Comparison of ENCODE assay signal across 23 cellular contexts in genomic region chr1:202329891-202330290, GRCh38. TPM values are rescaled to one million over a fixed set of nuclear protein-coding genes. Genes with fewer than 3 reads are reported as not detected.
DNase-seq lines count a peak whose midpoint lies in the region; ATAC-seq, FAIRE-seq and TF ChIP-seq lines count a peak whose summit lies in the region.
"Had no signal": no experiment of that assay in that cellular context is flagged by ENCODE, and none has a peak within 500 bp of the region (broad histone marks: within the 10 kb centered on the region; RNA-seq: fewer than 3 reads in every experiment).

No MANE protein-coding gene starts in this region.

- H2AFZ ChIP-seq in SK-N-SH (ENCODE audit: low read depth) (no peak overlapping the region), H9 (ENCODE audit: low read length) (no peak overlapping the region), keratinocyte (ENCODE audit: control insufficient read depth, low read length) (no peak overlapping the region)

- no peak for TF ChIP-seq EP300 in SK-N-SH (IDR thresholded peaks at IDR 0.05; ENCODE audit: borderline replicate concordance in 1 of 2, low read depth in 1 of 2, low read length in 1 of 2)

- POLR2A ChIA-PET in SK-N-SH (lab: Yijun Ruan, JAX) = interaction anchor here (1.1 kb wide), 1 partner anchor 12 kb away, joined by 3 read pairs; the partner anchor contains the start of gene UBE2T

- H3K18ac ChIP-seq in H9 (ENCODE audit: insufficient read length, low read depth, low read length) = no peak overlapping the region

- no peaks in the 10 kb centered on the region for H3K27me3 Mint-ChIP-seq in H9 (ENCODE audit: low read depth)
- H3K27me3 Mint-ChIP-seq in stimulated activated memory B cell treated with anti-CD40 and anti-IgM and Interleukin-4, amounts not matched to agents 10 μg/mL and 1 μg/mL and 100 μg/mL, for 72 hours = no peaks in the 10 kb centered on the region
- H3K27me3 Mint-ChIP-seq: activated CD4-positive, alpha-beta memory T cell treated with anti-CD3 and anti-CD28 coated beads, Interleukin-2, amount 10 ng/mL, durations not matched to agents 7 days and 5 days; IgD-negative memory B cell; stimulated activated naive CD8-positive, alpha-beta T cell treated with anti-CD3 and anti-CD28 coated beads, Interleukin-15, amount 100 ng/mL, for 72 hours had no signal

- peak overlapping the region in 1 of 3 experiments; percentile 58; a peak in 1 of 7 replicates for H3K27ac Mint-ChIP-seq in H9
- H3K27ac Mint-ChIP-seq in stimulated activated memory B cell treated with anti-CD40 and anti-IgM and Interleukin-4, amounts not matched to agents 10 μg/mL and 1 μg/mL and 100 μg/mL, for 72 hours = no peak overlapping the region
- H3K27ac Mint-ChIP-seq: activated CD4-positive, alpha-beta memory T cell treated with anti-CD3 and anti-CD28 coated beads, Interleukin-2, amount 10 ng/mL, durations not matched to agents 7 days and 5 days; CD8-positive, alpha-beta T cell; IgD-negative memory B cell; stimulated activated naive CD8-positive, alpha-beta T cell treated with anti-CD3 and anti-CD28 coated beads, Interleukin-15, amount 100 ng/mL, for 72 hours had no signal

- no peak overlapping the region for H3K23ac ChIP-seq in H9 (ENCODE audit: insufficient read length, low read depth, low read length)

- H4K5ac ChIP-seq in H9 (ENCODE audit: insufficient read length, low read depth, low read length) = no peak overlapping the region

- H3K4me2 ChIP-seq in SK-N-SH (no peak overlapping the region), H9 (ENCODE audit: insufficient read depth, insufficient read length, low read length) (no peak overlapping the region), keratinocyte (ENCODE audit: control insufficient read depth, extremely low read depth, insufficient read depth, low read depth, low read length) (no peak overlapping the region)

- H2BK20ac ChIP-seq in H9 (ENCODE audit: low read depth, low read length, poor library complexity, severe bottlenecking) = no peak overlapping the region

- H3K4ac ChIP-seq in H9 (ENCODE audit: low read depth, low read length) = no peak overlapping the region

- no peak overlapping the region for H3K56ac ChIP-seq in H9 (ENCODE audit: insufficient read length, low read depth, low read length)

- H3T11ph ChIP-seq in H9 (ENCODE audit: low read length) = no peak overlapping the region

- H3K36me3 ChIP-seq in SK-N-SH (replicated peaks in 1 of 2; ENCODE audit: control insufficient read depth in 1 of 2, insufficient read depth in 2 of 2, low read length in 1 of 2) (peaks cover 31 to 49% of the 10 kb centered on the region in 2 experiments), keratinocyte (ENCODE audit: control insufficient read depth in 2 of 2, extremely low read depth in 1 of 2, insufficient read depth in 2 of 2, low read length in 2 of 2) (peaks cover 2 to 3% of the 10 kb centered on the region in 2 experiments)

- H4K20me1 ChIP-seq in SK-N-SH (ENCODE audit: insufficient read depth) (no peaks in the 10 kb centered on the region), H9 (ENCODE audit: control insufficient read depth, insufficient read depth, insufficient read length) (no peaks in the 10 kb centered on the region), keratinocyte (ENCODE audit: control insufficient read depth, extremely low read depth, insufficient read depth, low read length) (no peaks in the 10 kb centered on the region)

- H2BK120ac ChIP-seq in H9 (ENCODE audit: low read depth, low read length, poor library complexity, severe bottlenecking) = no peak overlapping the region

- TF ChIP-seq RAD21 in SK-N-SH (IDR thresholded peaks at IDR 0.05; ENCODE audit: low read length) = no peak

- ATAC-seq in SK-N-SH treated with all-trans-retinoic acid at 6 μM for 48 hours = peak; percentile 38; the same call in 1 of the 3 replicates
- no peak for ATAC-seq in stimulated activated memory B cell treated with anti-CD40 and anti-IgM and Interleukin-4, amounts not matched to agents 10 μg/mL and 1 μg/mL and 100 μg/mL, for 72 hours
- ATAC-seq: CD8-positive, alpha-beta T cell; left lobe of liver; stimulated activated naive CD8-positive, alpha-beta T cell treated with anti-CD3 and anti-CD28 coated beads, Interleukin-15, amount 100 ng/mL, for 72 hours had no signal

- no peak overlapping the region for H2AK5ac ChIP-seq in H9 (ENCODE audit: insufficient read length, low read length)

- H3K4me3 Mint-ChIP-seq in H9 = no peak overlapping the region
- H3K4me3 Mint-ChIP-seq in stimulated activated memory B cell treated with anti-CD40 and anti-IgM and Interleukin-4, amounts not matched to agents 10 μg/mL and 1 μg/mL and 100 μg/mL, for 72 hours = no peak overlapping the region
- H3K4me3 Mint-ChIP-seq: activated CD4-positive, alpha-beta memory T cell treated with anti-CD3 and anti-CD28 coated beads, Interleukin-2, amount 10 ng/mL, durations not matched to agents 7 days and 5 days; CD8-positive, alpha-beta T cell; IgD-negative memory B cell; stimulated activated naive CD8-positive, alpha-beta T cell treated with anti-CD3 and anti-CD28 coated beads, Interleukin-15, amount 100 ng/mL, for 72 hours had no signal

- no peaks in the 10 kb centered on the region for H3K9me3 Mint-ChIP-seq in H9
- H3K9me3 Mint-ChIP-seq in stimulated activated memory B cell treated with anti-CD40 and anti-IgM and Interleukin-4, amounts not matched to agents 10 μg/mL and 1 μg/mL and 100 μg/mL, for 72 hours = no peaks in the 10 kb centered on the region
- H3K9me3 Mint-ChIP-seq: activated CD4-positive, alpha-beta memory T cell treated with anti-CD3 and anti-CD28 coated beads, Interleukin-2, amount 10 ng/mL, durations not matched to agents 7 days and 5 days; CD8-positive, alpha-beta T cell; IgD-negative memory B cell; stimulated activated naive CD8-positive, alpha-beta T cell treated with anti-CD3 and anti-CD28 coated beads, Interleukin-15, amount 100 ng/mL, for 72 hours had no signal

- H3K4me1 ChIP-seq in SK-N-SH (ENCODE audit: control insufficient read depth in 1 of 2, insufficient read depth in 2 of 2, low read depth in 1 of 2, low read length in 1 of 2) (no peaks in the 10 kb centered on the region), H9 (ENCODE audit: insufficient read depth, low read length) (no peaks in the 10 kb centered on the region), keratinocyte (ENCODE audit: control insufficient read depth, extremely low read depth, insufficient read depth, low read length) (no peaks in the 10 kb centered on the region)

- peaks cover 26 to 46% (median 40%) of the 10 kb centered on the region in 3 experiments; a peak in 6 of 7 replicates for H3K36me3 Mint-ChIP-seq in H9 (ENCODE audit: insufficient read depth in 1 of 3, low read depth in 3 of 3)
- H3K36me3 Mint-ChIP-seq in stimulated activated memory B cell treated with anti-CD40 and anti-IgM and Interleukin-4, amounts not matched to agents 10 μg/mL and 1 μg/mL and 100 μg/mL, for 72 hours = peaks cover 42% of the 10 kb centered on the region

- TF ChIP-seq CTCF in SK-N-SH (IDR thresholded peaks at IDR 0.05) (no peak), H9 (conservative IDR thresholded peaks at IDR 0.05) (peak; percentile 58), keratinocyte (optimal IDR thresholded peaks at IDR 0.05 in 1 of 3, IDR thresholded peaks at IDR 0.05 in 1 of 3, conservative IDR thresholded peaks at IDR 0.05 in 1 of 3; ENCODE audit: extremely low read depth in 1 of 3, insufficient read depth in 2 of 3, low read length in 3 of 3) (peak; percentile 3 to 24 (median 16))

- no peaks in the 10 kb centered on the region for H3K79me1 ChIP-seq in H9 (ENCODE audit: insufficient read depth, low read depth, low read length, poor library complexity, severe bottlenecking)

- H3K4me3 ChIP-seq in SK-N-SH (ENCODE audit: low read depth in 2 of 2, low read length in 1 of 2) (no peak overlapping the region), keratinocyte (ENCODE audit: control insufficient read depth in 2 of 3, extremely low read depth in 1 of 3, insufficient read depth in 2 of 3, low read depth in 1 of 3, low read length in 3 of 3) (no peak overlapping the region)
- H3K4me3 ChIP-seq: esophagus muscularis mucosa, SJSA1 had no signal

- H3F3A ChIP-seq in SK-N-SH (replicated peaks; ENCODE audit: insufficient read depth) = peaks cover 11% of the 10 kb centered on the region

- H3K79me2 ChIP-seq in SK-N-SH (ENCODE audit: insufficient read depth) (no peaks in the 10 kb centered on the region), H9 (ENCODE audit: insufficient read depth, low read length) (no peaks in the 10 kb centered on the region), keratinocyte (ENCODE audit: control insufficient read depth, insufficient read depth, low read length) (no peaks in the 10 kb centered on the region)

- FAIRE-seq in TTC549 (lab: Jason Lieb, UNC) (peak; percentile 66), keratinocyte (lab: Jason Lieb, UNC) (no peak)
- FAIRE-seq: GM12892 had no signal

- H4K91ac ChIP-seq in H9 (ENCODE audit: insufficient read length, low read depth, low read length) = no peak overlapping the region

- H4K8ac ChIP-seq in H9 (replicated peaks; ENCODE audit: insufficient read length, low read depth, low read length) = no peak overlapping the region

- DNase-seq in SK-N-SH (no peak), H9 (no peak), keratinocyte (ENCODE audit: low read depth, low spot score) (no peak), germinal center (ENCODE audit: low spot score) (no peak), head of caudate nucleus (no peak)
- DNase-seq: activated CD4-positive, alpha-beta memory T cell treated with anti-CD3 and anti-CD28 coated beads, Interleukin-2, amount 10 ng/mL, durations not matched to agents 7 days and 5 days; activated effector memory CD4-positive, alpha-beta T cell treated with anti-CD3 and anti-CD28 coated beads, Interleukin-2, amount 50 U/mL, for 16 hours; CD8-positive, alpha-beta T cell; dermis blood vessel endothelial cell; hypothalamus; NCI-H1436; NCI-H2227 treated with DMSO at 0.1 percent for 48 hours; posterior cingulate gyrus; stimulated activated CD4-positive, alpha-beta T cell treated with anti-CD3 and anti-CD28 coated beads, Interleukin-12 subunit alpha, Interleukin-12 subunit beta, amount 100 ng/mL, for 4 hours; stimulated activated naive CD8-positive, alpha-beta T cell treated with anti-CD3 and anti-CD28 coated beads, Interleukin-15, amount 100 ng/mL, for 72 hours had no signal

- no peaks in the 10 kb centered on the region for H3K9me2 ChIP-seq in SK-N-SH

- no peaks in the 10 kb centered on the region for H3K23me2 ChIP-seq in H9 (ENCODE audit: insufficient read length, low read depth, low read length, poor library complexity, severe bottlenecking)

- H3K9ac ChIP-seq in SK-N-SH (no peak overlapping the region), H9 (ENCODE audit: extremely low read depth, insufficient read length, low read length) (no peak overlapping the region), keratinocyte (ENCODE audit: control insufficient read depth, extremely low read depth, insufficient read depth, low read length) (no peak overlapping the region)

- H3K4me1 Mint-ChIP-seq in H9 = peaks cover 6 to 11% of the 10 kb centered on the region in 2 experiments; a peak in 3 of 4 replicates
- no peaks in the 10 kb centered on the region for H3K4me1 Mint-ChIP-seq in stimulated activated memory B cell treated with anti-CD40 and anti-IgM and Interleukin-4, amounts not matched to agents 10 μg/mL and 1 μg/mL and 100 μg/mL, for 72 hours
- H3K4me1 Mint-ChIP-seq: activated CD4-positive, alpha-beta memory T cell treated with anti-CD3 and anti-CD28 coated beads, Interleukin-2, amount 10 ng/mL, durations not matched to agents 7 days and 5 days; IgD-negative memory B cell; stimulated activated naive CD8-positive, alpha-beta T cell treated with anti-CD3 and anti-CD28 coated beads, Interleukin-15, amount 100 ng/mL, for 72 hours had no signal

- no peaks in the 10 kb centered on the region for H3K27me3 ChIP-seq in SK-N-SH (ENCODE audit: insufficient read depth)
- H3K27me3 ChIP-seq in H9 (ENCODE audit: insufficient read depth, low read length) = no peaks in the 10 kb centered on the region
- no peaks in the 10 kb centered on the region for H3K27me3 ChIP-seq in keratinocyte (ENCODE audit: control insufficient read depth, extremely low read depth, insufficient read depth, low read length)
- H3K27me3 ChIP-seq: esophagus muscularis mucosa, SJSA1 had no signal

- no peak overlapping the region for H2BK15ac ChIP-seq in H9 (ENCODE audit: low read depth, low read length)

- dilution Hi-C loops in keratinocyte (cut with MboI; ENCODE audit: extremely low pct_ligation_motif_present, low sequenced_read_pairs) = no loop called here

- no peak overlapping the region for H2BK5ac ChIP-seq in H9 (ENCODE audit: insufficient read length, low read length)

- no peaks in the 10 kb centered on the region for H3K9me3 ChIP-seq in SK-N-SH
- no peaks in the 10 kb centered on the region for H3K9me3 ChIP-seq in H9 (ENCODE audit: control insufficient read depth, low read depth, low read length)
- no peaks in the 10 kb centered on the region for H3K9me3 ChIP-seq in keratinocyte (ENCODE audit: control insufficient read depth, low read depth, low read length)
- H3K9me3 ChIP-seq: esophagus muscularis mucosa, SJSA1 had no signal

- no peak overlapping the region for H3K27ac ChIP-seq in SK-N-SH (ENCODE audit: low read depth in 2 of 2, low read length in 1 of 2)
- no peak overlapping the region for H3K27ac ChIP-seq in H9 (ENCODE audit: insufficient read length, low read depth, low read length)
- no peak overlapping the region for H3K27ac ChIP-seq in keratinocyte (ENCODE audit: control insufficient read depth, insufficient read depth, low read length)
- H3K27ac ChIP-seq: esophagus muscularis mucosa, SJSA1 had no signal

- no peak overlapping the region for H2BK12ac ChIP-seq in H9 (ENCODE audit: insufficient read length, low read depth, low read length)

- no peaks in the 10 kb centered on the region for H3K9me1 ChIP-seq in keratinocyte (ENCODE audit: control insufficient read depth, extremely low read depth, insufficient read depth, low read length)

- intact Hi-C loops in head of caudate nucleus (cut with DNase I) = no loop called here

- CTCF ChIA-PET in SK-N-SH (lab: Yijun Ruan, JAX) = interaction anchor here (1.0 to 3.7 kb wide), 8 partner anchors 8 to 146 kb away, joined by 3 to 16 read pairs (median 4); no protein-coding TSS in a partner anchor

- no peak overlapping the region for H3K14ac ChIP-seq in H9 (ENCODE audit: insufficient read depth, low read length)

RNA-seq across cellular contexts. Expression of gene UBE2T, which starts 11.8 kb away (rescaled TPM):
- 72.2 and 88.7 TPM in 2 replicates for polyA plus RNA-seq in SK-N-SH (2012; rRNA removed)
- 80.7 and 86.7 TPM in 2 replicates for polyA plus RNA-seq in SK-N-SH (2012; cell fraction: cytosol; rRNA removed)
- 23.7 and 35.6 TPM in 2 replicates for polyA plus RNA-seq in SK-N-SH (2012; cell fraction: nucleus; rRNA removed)
- total RNA-seq in H9 (2021) = 50.9 and 56.0 TPM in 2 replicates
- polyA plus RNA-seq in keratinocyte = 32.3 to 71.7 TPM (median 53.9 TPM) in 3 replicates
- 3.0 TPM for polyA plus RNA-seq in keratinocyte (2011; ENCODE audit: low read depth)
- 27.4 and 56.1 TPM in 2 replicates for polyA plus RNA-seq in keratinocyte (2011; cell fraction: cytosol; rRNA removed)
- polyA plus RNA-seq in keratinocyte (2011; cell fraction: nucleus; rRNA removed) = 25.8 and 27.3 TPM in 2 replicates
- 6.3 and 32.0 TPM in 2 replicates for polyA plus RNA-seq in keratinocyte (2012; ENCODE audit: low replicate concordance)
- 10.8 to 23.1 TPM (median 13.5 TPM) in 3 replicates for polyA minus RNA-seq in keratinocyte
- polyA minus RNA-seq in keratinocyte (2011; cell fraction: cytosol; rRNA and poly(A)+ RNA removed) = 13.2 TPM
- polyA minus RNA-seq in keratinocyte (2011; cell fraction: nucleus; rRNA and poly(A)+ RNA removed) = 3.7 and 6.7 TPM in 2 replicates

RNA-seq across cellular contexts. Expression of gene PPP1R12B, which starts 18.6 kb away (rescaled TPM):
- polyA plus RNA-seq in SK-N-SH (2012; rRNA removed) = 2.8 and 5.3 TPM in 2 replicates
- polyA plus RNA-seq in SK-N-SH (2012; cell fraction: cytosol; rRNA removed) = 2.5 and 3.5 TPM in 2 replicates
- 12.3 and 12.6 TPM in 2 replicates for polyA plus RNA-seq in SK-N-SH (2012; cell fraction: nucleus; rRNA removed)
- 8.1 and 12.9 TPM in 2 replicates for total RNA-seq in H9 (2021)
- polyA plus RNA-seq in keratinocyte = 4.2 to 8.4 TPM (median 6.9 TPM) in 3 replicates
- 7.1 TPM for polyA plus RNA-seq in keratinocyte (2011; ENCODE audit: low read depth)
- 4.7 and 6.1 TPM in 2 replicates for polyA plus RNA-seq in keratinocyte (2011; cell fraction: cytosol; rRNA removed)
- 29.7 and 35.3 TPM in 2 replicates for polyA plus RNA-seq in keratinocyte (2011; cell fraction: nucleus; rRNA removed)
- 2.6 and 3.2 TPM in 2 replicates for polyA plus RNA-seq in keratinocyte (2012; ENCODE audit: low replicate concordance)
- 13.4 to 47.6 TPM (median 40.9 TPM) in 3 replicates for polyA minus RNA-seq in keratinocyte
- 5.8 TPM for polyA minus RNA-seq in keratinocyte (2011; cell fraction: cytosol; rRNA and poly(A)+ RNA removed)
- polyA minus RNA-seq in keratinocyte (2011; cell fraction: nucleus; rRNA and poly(A)+ RNA removed) = 24.8 and 41.5 TPM in 2 replicates
